8 cellular contexts compared by ENCODE assay signal in the genomic region with DNA sequence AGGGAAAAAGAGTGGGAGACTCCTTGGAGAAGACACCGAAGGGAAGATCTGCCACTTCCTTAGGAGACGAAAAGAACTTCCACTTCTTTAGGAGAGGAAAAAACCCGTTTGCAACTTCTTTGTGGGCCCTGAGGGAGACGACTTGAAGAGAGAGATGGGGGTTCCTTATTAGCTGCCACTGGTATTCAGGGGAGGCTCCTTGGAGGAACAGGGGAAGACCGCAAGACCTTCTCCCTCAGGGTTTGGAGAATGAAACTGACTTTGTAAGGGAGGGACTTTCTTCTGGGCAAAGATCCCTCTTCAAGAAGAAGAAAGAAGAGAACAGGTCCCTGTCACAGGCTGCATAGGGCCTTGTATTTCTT. TPM values are rescaled to one million over a fixed set of nuclear protein-coding genes. Genes with fewer than 3 reads are reported as not detected.
DNase-seq lines count a peak whose midpoint lies in the region; ATAC-seq and TF ChIP-seq lines count a peak whose summit lies in the region.

No MANE protein-coding gene starts in this region.

- H3K36me3 ChIP-seq in CD8-positive, alpha-beta T cell (ENCODE audit: insufficient read depth, low read length): peaks cover 3% of the 10 kb centered on the region
- H3K36me3 ChIP-seq in OCI-LY3 (replicated peaks; ENCODE audit: low read depth, low read length) (peaks cover 8% of the 10 kb centered on the region), endodermal cell (ENCODE audit: control insufficient read depth, insufficient read depth, low read length) (no peaks in the 10 kb centered on the region), neutrophil (no peaks in the 10 kb centered on the region)

- H3K9me3 ChIP-seq in CD8-positive, alpha-beta T cell (ENCODE audit: low read length): no peaks in the 10 kb centered on the region
- H3K9me3 ChIP-seq in OCI-LY3 (ENCODE audit: insufficient read depth, low read length) (no peaks in the 10 kb centered on the region), endodermal cell (ENCODE audit: control insufficient read depth, low read length) (no peaks in the 10 kb centered on the region), neutrophil (no peaks in the 10 kb centered on the region)

- no peaks in the 10 kb centered on the region for H3K27me3 Mint-ChIP-seq in CD8-positive, alpha-beta T cell (ENCODE audit: low read depth)
- H3K27me3 Mint-ChIP-seq in endodermal cell (ENCODE audit: insufficient read depth): no peaks in the 10 kb centered on the region

- peak overlapping the region; percentile 97 for H3K4me3 ChIP-seq in CD8-positive, alpha-beta T cell (ENCODE audit: low read depth, low read length)
- H3K4me3 ChIP-seq in OCI-LY3 (ENCODE audit: low read length) (peak overlapping the region; percentile 84), endodermal cell (ENCODE audit: low read length) (peak overlapping the region; percentile 98), neutrophil (ENCODE audit: low read depth in 1 of 2, low read length in 1 of 2) (peak overlapping the region; percentile 76 to 85)

- no peak for DNase-seq in CD8-positive, alpha-beta T cell
- no peak for DNase-seq in endodermal cell
- DNase-seq in C1 segment of cervical spinal cord (lab: John Stamatoyannopoulos, UW): no peak
- no peak for DNase-seq in NCI-H748 treated with DMSO at 0.1 percent for 48 hours (lab: John Stamatoyannopoulos, UW)
- no peak for DNase-seq in inferior parietal cortex (ENCODE audit: extremely low spot score)

- H3K4me2 ChIP-seq in OCI-LY3 (ENCODE audit: low read length): peak overlapping the region; percentile 96

- H3K79me2 ChIP-seq in OCI-LY3 (ENCODE audit: low read length): peaks cover 56% of the 10 kb centered on the region

- intact Hi-C loops in CD8-positive, alpha-beta T cell (cut with DNase I, micrococcal nuclease): loop anchor here (5.0 to 10.0 kb wide), 4 partner anchors 144 to 1566 kb away; partner anchors contain the start of genes COQ8B (in 1 of the 2), DYRK1B (in 1 of the 2), FBL (in 1 of the 2) and ITPKC (in 1 of the 2)

- peaks cover 49% of the 10 kb centered on the region for H3K4me1 Mint-ChIP-seq in CD8-positive, alpha-beta T cell (ENCODE audit: low read depth)
- H3K4me1 Mint-ChIP-seq in endodermal cell: peaks cover 11% of the 10 kb centered on the region

- H3K27ac Mint-ChIP-seq in CD8-positive, alpha-beta T cell: peak overlapping the region; percentile 100
- peak overlapping the region; percentile 100 for H3K27ac Mint-ChIP-seq in endodermal cell

- 1 to 5% methylated on average over 5 of the region's 5 CpGs for WGBS in endodermal cell (ENCODE audit: insufficient coverage in 1 of 2, insufficient read length in 1 of 2), 2 experiments

- H3K4me1 ChIP-seq in CD8-positive, alpha-beta T cell (ENCODE audit: insufficient read depth, low read length): peaks cover 28% of the 10 kb centered on the region
- H3K4me1 ChIP-seq in OCI-LY3 (ENCODE audit: low read length): peaks cover 26% of the 10 kb centered on the region
- peaks cover 2% of the 10 kb centered on the region for H3K4me1 ChIP-seq in endodermal cell (ENCODE audit: control insufficient read depth, insufficient read depth, low read length)
- peaks cover 38 to 41% of the 10 kb centered on the region in 2 experiments for H3K4me1 ChIP-seq in neutrophil (ENCODE audit: control insufficient read depth in 1 of 2, insufficient read depth in 1 of 2, low read depth in 1 of 2, low read length in 1 of 2)

- H4K20me1 ChIP-seq in OCI-LY3 (ENCODE audit: insufficient read depth, low read length): no peaks in the 10 kb centered on the region

- no peaks in the 10 kb centered on the region for H3K27me3 ChIP-seq in CD8-positive, alpha-beta T cell (ENCODE audit: insufficient read depth, low read length)
- H3K27me3 ChIP-seq in OCI-LY3 (ENCODE audit: low read depth, low read length): no peaks in the 10 kb centered on the region
- H3K27me3 ChIP-seq in endodermal cell (ENCODE audit: control insufficient read depth, insufficient read depth, low read length, poor library complexity, severe bottlenecking): no peaks in the 10 kb centered on the region
- no peaks in the 10 kb centered on the region for H3K27me3 ChIP-seq in neutrophil

- peak overlapping the region; percentile 82 for H2AFZ ChIP-seq in OCI-LY3 (ENCODE audit: low read depth, low read length)

- CTCF ChIA-PET in CD8-positive, alpha-beta T cell (lab: Charles Lee): interaction anchor here (1.2 kb wide), 1 partner anchor 173 kb away, joined by 3 read pairs; no protein-coding TSS in a partner anchor

- TF ChIP-seq CTCF in CD8-positive, alpha-beta T cell (IDR thresholded peaks at IDR 0.05): no peak
- no peak for TF ChIP-seq CTCF in OCI-LY3 (IDR thresholded peaks at IDR 0.05; ENCODE audit: low read depth, low read length)
- TF ChIP-seq CTCF in endodermal cell (conservative IDR thresholded peaks at IDR 0.05): no peak
- no peak for TF ChIP-seq CTCF in neutrophil (IDR thresholded peaks at IDR 0.05)

- POLR2A ChIA-PET in CD8-positive, alpha-beta T cell (lab: Charles Lee): interaction anchor here (0.5 to 1.6 kb wide), 5 partner anchors 34 to 1112 kb away, joined by 3 to 4 read pairs (median 3); partner anchors contain the start of gene B9D2

- peak overlapping the region; percentile 98 for H3K27ac ChIP-seq in CD8-positive, alpha-beta T cell (ENCODE audit: low read depth, low read length)
- peak overlapping the region; percentile 80; the same call in 1 of the 2 replicates for H3K27ac ChIP-seq in OCI-LY3 (ENCODE audit: low read length)
- peak overlapping the region; percentile 99 for H3K27ac ChIP-seq in endodermal cell (ENCODE audit: low read depth, low read length)
- H3K27ac ChIP-seq in neutrophil: peak overlapping the region; percentile 91

- H3K9ac ChIP-seq in OCI-LY3 (ENCODE audit: low read length) (peak overlapping the region; percentile 80), endodermal cell (ENCODE audit: extremely low read depth, low read length, poor library complexity, severe bottlenecking) (peak overlapping the region; percentile 98)

- H3K4me3 Mint-ChIP-seq in CD8-positive, alpha-beta T cell: peak overlapping the region; percentile 98
- peak overlapping the region; percentile 97 for H3K4me3 Mint-ChIP-seq in endodermal cell

- no peaks in the 10 kb centered on the region for H3K9me3 Mint-ChIP-seq in CD8-positive, alpha-beta T cell
- no peaks in the 10 kb centered on the region for H3K9me3 Mint-ChIP-seq in endodermal cell

- no peak for ATAC-seq in CD8-positive, alpha-beta T cell
- no peak for ATAC-seq in GM18502 (IDR thresholded peaks at IDR 0.05; ENCODE audit: poor library complexity, unreplicated experiment)

- H3K36me3 Mint-ChIP-seq in CD8-positive, alpha-beta T cell: peaks cover 29% of the 10 kb centered on the region
- H3K36me3 Mint-ChIP-seq in endodermal cell (ENCODE audit: low read depth): peaks cover 4% of the 10 kb centered on the region

RNA-seq across cellular contexts. Expression of gene BCKDHA, which starts 0.4 kb away (rescaled TPM):
- 10 to 100 TPM; 19.4 to 20.5 TPM for total RNA-seq in CD8-positive, alpha-beta T cell
- total RNA-seq in endodermal cell: 10 to 100 TPM; 18.0 to 21.6 TPM
- polyA plus RNA-seq in endodermal cell (2013, experiment 1 of 2): 44.2 TPM
- polyA plus RNA-seq in endodermal cell (2013, experiment 2 of 2): 36.3 TPM

RNA-seq across cellular contexts. Expression of gene EXOSC5, which starts 0.9 kb away (rescaled TPM):
- 1 to 10 TPM; 4.1 to 5.5 TPM for total RNA-seq in CD8-positive, alpha-beta T cell
- total RNA-seq in endodermal cell: 10 to 100 TPM; 15.7 to 23.6 TPM
- polyA plus RNA-seq in endodermal cell (2013, experiment 1 of 2): 21.9 TPM
- polyA plus RNA-seq in endodermal cell (2013, experiment 2 of 2): 19.8 TPM

RNA-seq across cellular contexts. Expression of gene TMEM91, which starts 21.7 kb away (rescaled TPM):
- 1 to 10 TPM; 7.8 to 9.7 TPM for total RNA-seq in CD8-positive, alpha-beta T cell
- total RNA-seq in endodermal cell: 10 to 100 TPM in 1 of 2 donors, 1 to 10 TPM in 1; 5.7 to 16.5 TPM
- polyA plus RNA-seq in endodermal cell (2013, experiment 1 of 2): 8.9 TPM
- 10.4 TPM for polyA plus RNA-seq in endodermal cell (2013, experiment 2 of 2)

RNA-seq across cellular contexts. Expression of gene B3GNT8, which starts 29.2 kb away (rescaled TPM):
- total RNA-seq in CD8-positive, alpha-beta T cell: 1 to 10 TPM; 1.8 to 3.4 TPM
- 1 to 10 TPM; 3.9 to 4.7 TPM for total RNA-seq in endodermal cell
- 2.1 TPM for polyA plus RNA-seq in endodermal cell (2013, experiment 1 of 2)
- 2.2 TPM for polyA plus RNA-seq in endodermal cell (2013, experiment 2 of 2)

RNA-seq across cellular contexts. Expression of gene B9D2, which starts 34.1 kb away (rescaled TPM):
- 10 to 100 TPM; 19.6 to 25.9 TPM for total RNA-seq in CD8-positive, alpha-beta T cell
- 1 to 10 TPM; 4.5 to 6.2 TPM for total RNA-seq in endodermal cell
- polyA plus RNA-seq in endodermal cell (2013, experiment 1 of 2): 8.9 TPM
- 12.0 TPM for polyA plus RNA-seq in endodermal cell (2013, experiment 2 of 2)
